ENCODE assay signal across 22 cellular contexts in genomic region chr14:58055497-58055896, GRCh38.
"Had no signal": no experiment of that assay in that cellular context is flagged by ENCODE, and none has a peak within 500 bp of the region (broad histone marks: within the 10 kb centered on the region; RNA-seq: fewer than 3 reads in every experiment).

No MANE protein-coding gene starts in this region.

- DNase-seq: KBM-7, MV-4-11, NCI-H1048, NCI-H1105, NCI-H1417, NCI-H1436 treated with DMSO at 0.1 percent for 48 hours, NCI-H1694, NCI-H1930, NCI-H2081, NCI-H2107, NCI-H2227 treated with DMSO at 0.1 percent for 48 hours, NCI-H446, NCI-H510A, NCI-H524 treated with DMSO at 0.1 percent for 48 hours, NCI-H69, NCI-H774, Right ventricle myocardium superior, RPMI8226, SIG-M5 had no signal

- H3K4me1 ChIP-seq: SJSA1 had no signal

- H3K4me3 ChIP-seq: SJSA1, SK-N-MC had no signal

- H3K36me3 ChIP-seq: SJSA1 had no signal

- H3K9me3 ChIP-seq: SJSA1 had no signal

- H3K27ac ChIP-seq: HL-60, SJSA1, SK-N-MC had no signal
